ENCODE assay signal across 8 cellular contexts in genomic region chr1:12014141-12014981, GRCh38. TPM values are rescaled to one million over a fixed set of nuclear protein-coding genes. Genes with fewer than 3 reads are reported as not detected.
DNase-seq lines count a peak whose midpoint lies in the region; ATAC-seq and TF ChIP-seq lines count a peak whose summit lies in the region.

No MANE protein-coding gene starts in this region.

- H2AFZ ChIP-seq in mesenchymal stem cell (ENCODE audit: low read depth, low read length): no peak overlapping the region

- peaks cover 10% of the 10 kb centered on the region for H3K36me3 Mint-ChIP-seq in HFFc6 (ENCODE audit: low read depth)
- H3K36me3 Mint-ChIP-seq in activated naive CD8-positive, alpha-beta T cell treated with anti-CD3 and anti-CD28 coated beads, Interleukin-2, amount 50 U/mL, for 24 hours (ENCODE audit: low read depth): peaks cover 12% of the 10 kb centered on the region

- no peak overlapping the region for H3K23ac ChIP-seq in mesenchymal stem cell (ENCODE audit: low read length in 2 of 2)

- no peak overlapping the region for H3K4me2 ChIP-seq in mesenchymal stem cell (ENCODE audit: low read length, poor library complexity, severe bottlenecking)

- H4K8ac ChIP-seq in mesenchymal stem cell (ENCODE audit: low read length): no peak overlapping the region

- no peak overlapping the region for H3K9ac ChIP-seq in mesenchymal stem cell (ENCODE audit: low read length)

- DNase-seq in BJ (ENCODE audit: low read depth) (no peak), HFFc6 (peak; percentile 88), mesenchymal stem cell (peak; percentile 85), SIG-M5 (lab: John Stamatoyannopoulos, UW) (no peak), D341Med (ENCODE audit: low spot score) (no peak)
- no peak for DNase-seq in activated naive CD8-positive, alpha-beta T cell treated with anti-CD3 and anti-CD28 coated beads, Interleukin-2, amount 50 U/mL, for 24 hours

- H3K4me1 Mint-ChIP-seq in HFFc6 (ENCODE audit: low read depth): peaks cover 38% of the 10 kb centered on the region
- H3K4me1 Mint-ChIP-seq in activated naive CD8-positive, alpha-beta T cell treated with anti-CD3 and anti-CD28 coated beads, Interleukin-2, amount 50 U/mL, for 24 hours: peaks cover 24% of the 10 kb centered on the region

- H3K27me3 ChIP-seq in BJ (ENCODE audit: control insufficient read depth, insufficient read depth, low read length): no peaks in the 10 kb centered on the region
- no peaks in the 10 kb centered on the region for H3K27me3 ChIP-seq in mesenchymal stem cell (ENCODE audit: control insufficient read depth in 1 of 2, insufficient read depth in 1 of 2, low read length in 2 of 2)

- H2BK120ac ChIP-seq in mesenchymal stem cell (ENCODE audit: low read depth, low read length): no peak overlapping the region

- H3K4me3 Mint-ChIP-seq in HFFc6: peak overlapping the region; percentile 50
- H3K4me3 Mint-ChIP-seq in activated naive CD8-positive, alpha-beta T cell treated with anti-CD3 and anti-CD28 coated beads, Interleukin-2, amount 50 U/mL, for 24 hours: no peak overlapping the region

- no peak for ATAC-seq in activated naive CD8-positive, alpha-beta T cell treated with anti-CD3 and anti-CD28 coated beads, Interleukin-2, amount 50 U/mL, for 24 hours
- ATAC-seq in GM21576 (IDR thresholded peaks at IDR 0.05; ENCODE audit: unreplicated experiment) (no peak), GM18870 (IDR thresholded peaks at IDR 0.05; ENCODE audit: unreplicated experiment) (no peak)

- CTCF ChIA-PET in BJ (lab: Yijun Ruan, JAX): interaction anchor here (1.2 to 1.3 kb wide), 2 partner anchors 9 to 17 kb away, joined by 4 read pairs; no protein-coding TSS in a partner anchor

- H3K4ac ChIP-seq in mesenchymal stem cell (ENCODE audit: low read depth in 1 of 2, low read length in 2 of 2): no peak overlapping the region

- peak overlapping the region; percentile 94 for H3K27ac Mint-ChIP-seq in HFFc6
- H3K27ac Mint-ChIP-seq in activated naive CD8-positive, alpha-beta T cell treated with anti-CD3 and anti-CD28 coated beads, Interleukin-2, amount 50 U/mL, for 24 hours: peak overlapping the region; percentile 35

- H3K18ac ChIP-seq in mesenchymal stem cell (ENCODE audit: low read depth in 1 of 2, low read length in 2 of 2): no peak overlapping the region

- no peaks in the 10 kb centered on the region for H3K9me3 ChIP-seq in mesenchymal stem cell (ENCODE audit: control insufficient read depth, low read length)

- peaks cover 7% of the 10 kb centered on the region for H3K4me1 ChIP-seq in mesenchymal stem cell (ENCODE audit: control insufficient read depth, insufficient read depth, low read depth, low read length)

- TF ChIP-seq CTCF in BJ (IDR thresholded peaks at IDR 0.05; ENCODE audit: insufficient read depth, low read depth, low read length) (peak; percentile 32), HFFc6 (IDR thresholded peaks at IDR 0.05) (peak; percentile 63; the same call in 1 of the 2 replicates)

- no peak overlapping the region for H3K27ac ChIP-seq in mesenchymal stem cell (ENCODE audit: low read length, poor library complexity, severe bottlenecking)

- H2BK12ac ChIP-seq in mesenchymal stem cell (ENCODE audit: low read length in 2 of 2): no peak overlapping the region

- H3K27me3 Mint-ChIP-seq in HFFc6 (ENCODE audit: insufficient read depth): no peaks in the 10 kb centered on the region
- H3K27me3 Mint-ChIP-seq in activated naive CD8-positive, alpha-beta T cell treated with anti-CD3 and anti-CD28 coated beads, Interleukin-2, amount 50 U/mL, for 24 hours: no peaks in the 10 kb centered on the region

- peak overlapping the region in 1 of 2 experiments; percentile 44 for H3K14ac ChIP-seq in mesenchymal stem cell (ENCODE audit: low read length in 2 of 2)

- no peak overlapping the region for H3K4me3 ChIP-seq in BJ (ENCODE audit: low read depth, low read length)
- H3K4me3 ChIP-seq in mesenchymal stem cell (ENCODE audit: insufficient read depth in 1 of 2, low read depth in 1 of 2, low read length in 2 of 2): no peak overlapping the region

- H3K79me1 ChIP-seq in mesenchymal stem cell (replicated peaks; ENCODE audit: low read length, poor library complexity, severe bottlenecking): peaks cover 7% of the 10 kb centered on the region

- no peak overlapping the region for H4K91ac ChIP-seq in mesenchymal stem cell (ENCODE audit: low read length)

- POLR2A ChIA-PET in BJ (lab: Charles Lee): no interaction called here

- 61% methylated on average over 14 of the region's 16 CpGs for WGBS in mesenchymal stem cell

- H3K36me3 ChIP-seq in BJ (ENCODE audit: control insufficient read depth, insufficient read depth, low read length): peaks cover 17% of the 10 kb centered on the region
- H3K36me3 ChIP-seq in mesenchymal stem cell (ENCODE audit: control insufficient read depth in 1 of 2, insufficient read depth in 2 of 2, low read depth in 1 of 2, low read length in 2 of 2): peaks cover 36 to 39% of the 10 kb centered on the region in 2 experiments

- no peak overlapping the region for H2BK5ac ChIP-seq in mesenchymal stem cell (ENCODE audit: low read depth, low read length, poor library complexity, severe bottlenecking)

- H2BK15ac ChIP-seq in mesenchymal stem cell (ENCODE audit: low read depth, poor library complexity, severe bottlenecking): no peak overlapping the region

- no peaks in the 10 kb centered on the region for H3K9me3 Mint-ChIP-seq in HFFc6
- no peaks in the 10 kb centered on the region for H3K9me3 Mint-ChIP-seq in activated naive CD8-positive, alpha-beta T cell treated with anti-CD3 and anti-CD28 coated beads, Interleukin-2, amount 50 U/mL, for 24 hours

- no peak overlapping the region for H2AK5ac ChIP-seq in mesenchymal stem cell (ENCODE audit: low read length, severe bottlenecking)

RNA-seq across cellular contexts. Expression of gene MIIP, which starts 4.9 kb away (rescaled TPM):
- 8.6 and 18.5 TPM in 2 replicates for polyA plus RNA-seq in BJ (2011; rRNA removed)
- 4.8 and 9.7 TPM in 2 replicates for polyA minus RNA-seq in BJ (2011; rRNA and poly(A)+ RNA removed)
- total RNA-seq in HFFc6 (2021; fragmentation: NEBNext Ultra II Directional; extraction: Animal tissue kit (Norgen Biotek cat#: 25700)): 10 to 100 TPM in 5 of 6 experiments, 1 to 10 TPM in 1; 9.9 to 14.8 (median 12.6) TPM
- polyA plus RNA-seq in mesenchymal stem cell (2013, experiment 1 of 2): 13.4 TPM
- polyA plus RNA-seq in mesenchymal stem cell (2013, experiment 2 of 2): 14.0 TPM

RNA-seq across cellular contexts. Expression of gene MFN2, which starts 34.1 kb away (rescaled TPM):
- polyA plus RNA-seq in BJ (2011; rRNA removed): 47.5 and 62.5 TPM in 2 replicates
- polyA minus RNA-seq in BJ (2011; rRNA and poly(A)+ RNA removed): 38.7 and 54.1 TPM in 2 replicates
- 100 to 1,000 TPM in 4 of 6 experiments, 10 to 100 TPM in 2; 92.8 to 112 (median 101) TPM for total RNA-seq in HFFc6 (2021; fragmentation: NEBNext Ultra II Directional; extraction: Animal tissue kit (Norgen Biotek cat#: 25700))
- 32.9 TPM for polyA plus RNA-seq in mesenchymal stem cell (2013, experiment 1 of 2)
- 32.5 TPM for polyA plus RNA-seq in mesenchymal stem cell (2013, experiment 2 of 2)

RNA-seq across cellular contexts. Expression of gene TNFRSF8, which starts 48.7 kb away (rescaled TPM):
- not detected in 2 replicates for polyA plus RNA-seq in BJ (2011; rRNA removed)
- not detected in 2 replicates for polyA minus RNA-seq in BJ (2011; rRNA and poly(A)+ RNA removed)
- under 1 TPM in 1 of 6 experiments, not detected in 5; 0.07 TPM for total RNA-seq in HFFc6 (2021; fragmentation: NEBNext Ultra II Directional; extraction: Animal tissue kit (Norgen Biotek cat#: 25700))
- polyA plus RNA-seq in mesenchymal stem cell (2013, experiment 1 of 2): 0.03 TPM
- polyA plus RNA-seq in mesenchymal stem cell (2013, experiment 2 of 2): not detected

Comparison
In these comparisons a context has a peak if more than half of its experiments do, and no peak if none do; other contexts are left out.
1. DNase-seq: peak in HFFc6 (single experiment) and mesenchymal stem cell (single experiment); none in BJ (single experiment), activated naive CD8-positive, alpha-beta T cell treated with anti-CD3 and anti-CD28 coated beads, Interleukin-2, amount 50 U/mL, for 24 hours (single experiment), SIG-M5 (single experiment) and D341Med (single experiment).